14 cellular contexts compared by ENCODE assay signal in genomic region chr10:51789903-51790302, GRCh38.
DNase-seq lines count a peak whose midpoint lies in the region; TF ChIP-seq lines count a peak whose summit lies in the region.
"Had no signal": no experiment of that assay in that cellular context is flagged by ENCODE, and none has a peak within 500 bp of the region (broad histone marks: within the 10 kb centered on the region; RNA-seq: fewer than 3 reads in every experiment).

No MANE protein-coding gene starts in this region.

- H3K9ac ChIP-seq in adipocyte (ENCODE audit: low read length), result no peak overlapping the region
- H3K9ac ChIP-seq: BLaER1 had no signal

- peaks cover 4% of the 10 kb centered on the region for H3K9me3 ChIP-seq in adipocyte (ENCODE audit: control insufficient read depth, low read length)

- TF ChIP-seq CTCF in AG09319 (IDR thresholded peaks at IDR 0.05; ENCODE audit: low read depth, low read length), result no peak

- H3K27me3 ChIP-seq in adipocyte (replicated peaks; ENCODE audit: control insufficient read depth, insufficient read depth, low read length), result no peaks in the 10 kb centered on the region
- H3K27me3 ChIP-seq: BLaER1 had no signal

- no peaks in the 10 kb centered on the region for H3K36me3 ChIP-seq in adipocyte (ENCODE audit: control insufficient read depth, insufficient read depth, low read length, severe bottlenecking)
- H3K36me3 ChIP-seq: BLaER1 had no signal

- H3K4me3 ChIP-seq in adipocyte (ENCODE audit: low read length), result no peak overlapping the region
- H3K4me3 ChIP-seq: BLaER1 had no signal

- peaks cover 16% of the 10 kb centered on the region for H3K4me1 ChIP-seq in adipocyte (ENCODE audit: control insufficient read depth, insufficient read depth, low read length)
- H3K4me1 ChIP-seq: BLaER1 had no signal

- DNase-seq in AG09319 (ENCODE audit: extremely low read depth, low read depth), result peak; percentile 25
- peak; percentile 43 for DNase-seq in adipocyte (ENCODE audit: low read depth)
- peak; percentile 66 for DNase-seq in fibroblast of peridontal ligament (ENCODE audit: extremely low read depth)
- peak; percentile 26 for DNase-seq in stromal cell of bone marrow (ENCODE audit: low read depth)
- DNase-seq in activated CD8-positive, alpha-beta memory T cell treated with anti-CD3 and anti-CD28 coated beads for 24 hours, result no peak
- DNase-seq in GM19240 (ENCODE audit: insufficient read length, low spot score), result no peak
- DNase-seq in SHP77 (lab: John Stamatoyannopoulos, UW), result no peak
- DNase-seq: 8988T; Calu3; CD8-positive, alpha-beta T cell; DMS79 treated with DMSO at 0.1 percent for 48 hours; GF-D8; H9 had no signal

Comparison
In these comparisons a context has a peak if more than half of its experiments do, and no peak if none do; other contexts are left out.
1. DNase-seq: peak in AG09319 (single experiment), adipocyte (single experiment), fibroblast of peridontal ligament (single experiment) and stromal cell of bone marrow (single experiment); none in activated CD8-positive, alpha-beta memory T cell treated with anti-CD3 and anti-CD28 coated beads for 24 hours (single experiment), GM19240 (single experiment) and SHP77 (0 of 2).